Comparison of ENCODE assay signal across 24 cellular contexts in the genomic region with DNA sequence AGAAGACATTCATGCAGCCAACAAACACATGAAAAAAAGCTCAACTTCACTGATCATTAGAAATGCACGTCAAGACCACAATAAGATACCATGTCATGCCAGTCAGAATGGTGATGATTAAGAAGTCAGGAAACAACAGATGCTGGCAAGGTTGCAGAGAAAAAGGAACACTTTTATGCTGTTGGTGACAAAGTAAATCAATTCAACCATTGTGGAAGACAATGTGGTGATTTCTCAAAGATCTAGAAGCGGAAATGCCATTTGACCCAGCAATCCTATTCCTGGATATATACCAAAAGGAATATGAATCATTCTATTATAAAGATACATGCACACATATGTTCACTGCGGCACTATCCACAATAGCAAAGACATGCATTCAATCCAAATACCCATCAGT.
"Had no signal": no experiment of that assay in that cellular context is flagged by ENCODE, and none has a peak within 500 bp of the region (broad histone marks: within the 10 kb centered on the region; RNA-seq: fewer than 3 reads in every experiment).

No MANE protein-coding gene starts in this region.

- DNase-seq: hypothalamus; immature natural killer cell; islet precursor cell; left ventricle myocardium inferior; midbrain; mucosa of descending colon; naive thymus-derived CD4-positive, alpha-beta T cell; ovary; right cardiac atrium; stimulated activated CD4-positive, alpha-beta T cell treated with anti-CD3 and anti-CD28 coated beads, Interleukin-4, amount 100 ng/mL, for 24 hours; stimulated activated naive CD4-positive, alpha-beta T cell; tibial artery; trophoblast cell; upper lobe of right lung had no signal

- H3K4me3 ChIP-seq: left ventricle myocardium inferior, lung, mucosa of descending colon, ovary, skin epidermis, suprapubic skin, thoracic aorta, tibial artery, upper lobe of right lung had no signal

- H3K36me3 Mint-ChIP-seq: immature natural killer cell; memory B cell; naive thymus-derived CD4-positive, alpha-beta T cell; natural killer cell treated with Interleukin-12 subunit alpha and Interleukin-12 subunit beta and Interleukin-15 and Interleukin-18, amount 100 ng/mL, for 72 hours; stimulated activated effector memory CD8-positive, alpha-beta T cell treated with anti-CD3 and anti-CD28 coated beads, Interleukin-12 subunit alpha, Interleukin-12 subunit beta, amount 100 ng/mL, for 72 hours had no signal

- H3K4me3 Mint-ChIP-seq: immature natural killer cell; memory B cell; naive thymus-derived CD4-positive, alpha-beta T cell; natural killer cell treated with Interleukin-12 subunit alpha and Interleukin-12 subunit beta and Interleukin-15 and Interleukin-18, amount 100 ng/mL, for 72 hours; stimulated activated effector memory CD8-positive, alpha-beta T cell treated with anti-CD3 and anti-CD28 coated beads, Interleukin-12 subunit alpha, Interleukin-12 subunit beta, amount 100 ng/mL, for 72 hours; stimulated activated naive CD8-positive, alpha-beta T cell treated with anti-CD3 and anti-CD28 coated beads, Interleukin-15, Interleukin-2, amounts not matched to agents 100 ng/mL and 50 ng/mL, for 24 hours had no signal

- H3K4me1 Mint-ChIP-seq: immature natural killer cell; memory B cell; naive thymus-derived CD4-positive, alpha-beta T cell; stimulated activated effector memory CD8-positive, alpha-beta T cell treated with anti-CD3 and anti-CD28 coated beads, Interleukin-12 subunit alpha, Interleukin-12 subunit beta, amount 100 ng/mL, for 72 hours had no signal

- H3K27me3 ChIP-seq: ovary, upper lobe of right lung had no signal

- H3K36me3 ChIP-seq: left ventricle myocardium inferior, ovary, suprapubic skin, thoracic aorta, tibial artery, upper lobe of right lung had no signal

- H3K9me3 ChIP-seq: left ventricle myocardium inferior, mucosa of descending colon, suprapubic skin, thoracic aorta, tibial artery, upper lobe of right lung had no signal

- H3K27ac ChIP-seq: left ventricle myocardium inferior, ovary, skin epidermis, suprapubic skin, thoracic aorta, tibial artery, upper lobe of right lung had no signal

- H3K4me1 ChIP-seq: left ventricle myocardium inferior, suprapubic skin, tibial artery, upper lobe of right lung had no signal

- H3K27ac Mint-ChIP-seq: immature natural killer cell; memory B cell; naive thymus-derived CD4-positive, alpha-beta T cell; natural killer cell treated with Interleukin-12 subunit alpha and Interleukin-12 subunit beta and Interleukin-15 and Interleukin-18, amount 100 ng/mL, for 72 hours; progenitor cell of endocrine pancreas; stimulated activated effector memory CD8-positive, alpha-beta T cell treated with anti-CD3 and anti-CD28 coated beads, Interleukin-12 subunit alpha, Interleukin-12 subunit beta, amount 100 ng/mL, for 72 hours; stimulated activated naive CD8-positive, alpha-beta T cell treated with anti-CD3 and anti-CD28 coated beads, Interleukin-15, Interleukin-2, amounts not matched to agents 100 ng/mL and 50 ng/mL, for 24 hours had no signal

- ATAC-seq: mucosa of descending colon; naive thymus-derived CD4-positive, alpha-beta T cell; natural killer cell treated with Interleukin-12 subunit alpha and Interleukin-12 subunit beta and Interleukin-15 and Interleukin-18, amount 100 ng/mL, for 72 hours; right cardiac atrium; sciatic nerve; stimulated activated effector memory CD8-positive, alpha-beta T cell treated with anti-CD3 and anti-CD28 coated beads, Interleukin-12 subunit alpha, Interleukin-12 subunit beta, amount 100 ng/mL, for 72 hours; upper lobe of right lung had no signal

- H3K27me3 Mint-ChIP-seq: stimulated activated naive CD8-positive, alpha-beta T cell treated with anti-CD3 and anti-CD28 coated beads, Interleukin-15, Interleukin-2, amounts not matched to agents 100 ng/mL and 50 ng/mL, for 24 hours had no signal

- H3K9me3 Mint-ChIP-seq: immature natural killer cell; memory B cell; natural killer cell treated with Interleukin-12 subunit alpha and Interleukin-12 subunit beta and Interleukin-15 and Interleukin-18, amount 100 ng/mL, for 72 hours; stimulated activated naive CD8-positive, alpha-beta T cell treated with anti-CD3 and anti-CD28 coated beads, Interleukin-15, Interleukin-2, amounts not matched to agents 100 ng/mL and 50 ng/mL, for 24 hours had no signal
